1 cellular context compared by ENCODE assay signal in the genomic region with DNA sequence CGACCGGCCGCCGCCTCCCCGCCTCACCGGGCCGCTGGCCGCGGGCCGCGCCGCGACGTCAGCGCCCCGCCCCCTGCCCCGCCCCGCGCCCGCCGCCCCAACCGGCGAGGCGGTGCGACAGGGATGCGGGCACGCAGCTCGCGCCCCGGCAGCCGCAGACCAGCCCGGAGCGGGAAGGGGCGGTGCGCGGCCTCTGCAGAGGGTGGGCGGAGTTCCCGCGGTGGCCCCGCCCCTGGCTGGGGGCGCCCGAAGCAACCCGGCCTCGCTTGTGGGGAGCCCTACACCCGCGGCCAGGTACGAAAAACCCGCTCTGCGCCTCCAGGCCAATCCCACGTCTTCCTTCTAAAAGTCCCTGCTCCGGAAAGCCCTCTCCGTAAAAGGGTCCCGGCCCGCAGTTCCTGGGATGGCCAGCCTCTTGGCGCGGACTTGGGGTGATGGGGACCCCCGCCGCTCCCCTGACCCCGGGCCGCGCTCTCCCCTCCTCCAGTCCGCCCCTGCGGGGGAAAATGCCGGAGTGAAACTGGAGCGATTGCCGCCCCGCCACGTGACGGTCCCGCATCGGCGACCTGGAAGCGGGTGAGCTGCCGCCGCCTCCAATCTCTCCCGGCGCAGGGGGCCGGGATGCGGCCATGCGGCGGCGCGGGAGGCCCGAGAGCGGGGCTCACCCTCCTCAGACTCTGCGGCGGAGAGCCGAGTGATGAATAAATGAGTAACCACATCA.
TF ChIP-seq lines count a peak whose summit lies in the region.

A gene with protein sequence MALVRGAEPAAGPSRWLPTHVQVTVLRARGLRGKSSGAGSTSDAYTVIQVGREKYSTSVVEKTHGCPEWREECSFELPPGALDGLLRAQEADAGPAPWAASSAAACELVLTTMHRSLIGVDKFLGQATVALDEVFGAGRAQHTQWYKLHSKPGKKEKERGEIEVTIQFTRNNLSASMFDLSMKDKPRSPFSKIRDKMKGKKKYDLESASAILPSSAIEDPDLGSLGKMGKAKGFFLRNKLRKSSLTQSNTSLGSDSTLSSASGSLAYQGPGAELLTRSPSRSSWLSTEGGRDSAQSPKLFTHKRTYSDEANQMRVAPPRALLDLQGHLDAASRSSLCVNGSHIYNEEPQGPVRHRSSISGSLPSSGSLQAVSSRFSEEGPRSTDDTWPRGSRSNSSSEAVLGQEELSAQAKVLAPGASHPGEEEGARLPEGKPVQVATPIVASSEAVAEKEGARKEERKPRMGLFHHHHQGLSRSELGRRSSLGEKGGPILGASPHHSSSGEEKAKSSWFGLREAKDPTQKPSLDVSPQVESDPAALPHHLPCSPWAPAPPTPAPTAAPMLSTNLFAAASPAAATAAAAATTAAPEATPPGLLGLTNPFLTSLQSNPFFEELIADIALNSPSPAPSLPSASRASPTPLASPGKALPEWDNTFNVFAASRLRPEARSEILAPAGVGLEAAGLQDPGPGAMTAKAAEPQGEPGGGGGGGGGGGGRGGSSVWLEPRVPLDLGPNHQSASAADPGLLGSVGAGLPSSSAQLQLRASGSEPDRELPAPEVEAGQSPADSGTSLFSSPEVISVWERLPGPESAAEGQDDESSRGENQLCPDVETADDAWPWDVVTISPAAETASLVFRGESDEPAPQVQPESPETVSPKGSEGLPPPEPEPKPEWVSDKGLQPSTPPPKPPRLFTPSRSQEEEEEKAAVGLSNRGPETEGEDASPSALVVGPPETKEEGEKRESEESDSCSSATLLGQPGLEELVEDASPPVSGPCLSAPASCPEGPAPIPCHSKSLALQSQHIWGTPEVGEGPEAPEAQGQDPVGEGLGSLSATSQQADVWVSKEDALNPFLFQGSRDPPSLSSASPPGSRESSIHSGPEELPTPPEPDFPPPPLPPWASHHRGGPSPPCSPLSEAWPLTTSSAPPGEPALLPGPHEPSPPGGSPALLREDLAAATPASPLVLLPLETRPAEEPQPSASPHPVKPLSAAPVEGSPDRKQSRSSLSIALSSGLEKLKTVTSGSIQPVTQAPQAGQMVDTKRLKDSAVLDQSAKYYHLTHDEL (N-terminal part only) (minus strand): TSS at position 36 of the 721 bp plus-strand sequence. CDS start 171 bp downstream, outside the sequence.

TF ChIP-seq in HepG2, 621 proteins besides CTCF, POLR2A, EP300 and RAD21 (continued from another document):
- TF ChIP-seq ARNT2 (CRISPR knock-in tag; IDR thresholded peaks at IDR 0.05; ENCODE audit: low read depth) (no peak; the same call in 1 of the 2 replicates), KDM3A (CRISPR knock-in tag; IDR thresholded peaks at IDR 0.05; ENCODE audit: low read depth) (peak; percentile 75; the same call in 1 of the 2 replicates), ZNF253 (CRISPR knock-in tag; IDR thresholded peaks at IDR 0.05; ENCODE audit: borderline replicate concordance) (no peak; the same call in 1 of the 2 replicates), MXD1 (CRISPR knock-in tag; IDR thresholded peaks at IDR 0.05) (peak; percentile 46; the same call in 1 of the 2 replicates), MXI1 (IDR thresholded peaks at IDR 0.05; ENCODE audit: borderline replicate concordance, low read depth, low read length) (peak; percentile 32; the same call in 1 of the 3 replicates), SP1 (IDR thresholded peaks at IDR 0.05) (no peak), SP1 (CRISPR knock-in tag; IDR thresholded peaks at IDR 0.05) (peak; percentile 62), ZNF260 (CRISPR knock-in tag; IDR thresholded peaks at IDR 0.05; ENCODE audit: borderline replicate concordance, low read depth) (no peak), BCL6 (CRISPR knock-in tag; IDR thresholded peaks at IDR 0.05) (no peak), ZNF552 (CRISPR knock-in tag; IDR thresholded peaks at IDR 0.05; ENCODE audit: borderline replicate concordance) (no peak), TFDP2 (CRISPR knock-in tag; IDR thresholded peaks at IDR 0.05) (peak; percentile 85)
